ENCODE assay signal across 9 cellular contexts in the genomic region with DNA sequence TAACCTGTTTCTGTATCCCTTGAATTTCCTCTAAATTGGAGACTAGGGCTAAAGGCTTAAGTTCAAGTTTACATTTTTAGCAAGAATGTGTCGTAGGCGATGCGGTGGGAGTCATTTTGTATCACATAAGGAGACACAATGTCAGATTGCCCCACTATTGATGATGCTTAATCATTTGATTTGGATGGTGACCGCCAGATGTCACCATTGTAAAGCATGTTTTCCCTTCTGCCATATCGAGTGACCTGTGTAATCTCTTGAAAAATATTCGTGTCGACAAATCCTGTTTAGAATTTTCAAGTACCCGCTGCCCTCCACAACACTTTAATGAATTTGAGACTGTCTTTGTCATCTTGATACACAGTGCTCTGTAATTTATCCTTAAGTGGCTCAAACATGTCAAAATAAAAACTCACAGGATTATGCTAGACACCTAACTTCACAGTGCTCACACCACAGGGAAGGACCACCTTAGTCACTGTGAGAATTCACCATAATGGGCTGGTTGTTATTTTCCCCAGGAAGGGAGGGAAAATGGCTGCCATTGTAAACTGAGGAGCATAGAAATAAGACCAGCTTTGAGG. TPM values are rescaled to one million over a fixed set of nuclear protein-coding genes. Genes with fewer than 3 reads are reported as not detected.
DNase-seq lines count a peak whose midpoint lies in the region; ATAC-seq and TF ChIP-seq lines count a peak whose summit lies in the region.
"Had no signal": no experiment of that assay in that cellular context is flagged by ENCODE, and none has a peak within 500 bp of the region (broad histone marks: within the 10 kb centered on the region; RNA-seq: fewer than 3 reads in every experiment).

No MANE protein-coding gene starts in this region.

- no peak for TF ChIP-seq EP300 in SK-N-SH (IDR thresholded peaks at IDR 0.05; ENCODE audit: borderline replicate concordance in 1 of 2, low read depth in 1 of 2, low read length in 1 of 2)

- peaks cover 0 to 3% (median 0%) of the 10 kb centered on the region in 3 donors for H3K4me1 Mint-ChIP-seq in CD8-positive, alpha-beta memory T cell

- H4K20me1 ChIP-seq in SK-N-SH (ENCODE audit: insufficient read depth), result no peaks in the 10 kb centered on the region
- H4K20me1 ChIP-seq: BLaER1 treated with 17β-estradiol and CSF1 and Interleukin-3, amounts not matched to agents 10 nM and 100 nM had no signal

- CTCF ChIA-PET in SK-N-SH (lab: Yijun Ruan, JAX), result interaction anchor here (0.6 to 6.3 kb wide), 14 partner anchors 9 to 664 kb away, joined by 3 to 78 read pairs (median 4); no protein-coding TSS in a partner anchor
- CTCF ChIA-PET in CD8-positive, alpha-beta memory T cell (lab: Charles Lee), result no interaction called here

- no peak overlapping the region for H3K4me3 Mint-ChIP-seq in CD8-positive, alpha-beta memory T cell

- POLR2A ChIA-PET in SK-N-SH (lab: Yijun Ruan, JAX), result no interaction called here
- POLR2A ChIA-PET in CD8-positive, alpha-beta memory T cell (lab: Charles Lee), result no interaction called here

- no peak overlapping the region for H3K9ac ChIP-seq in SK-N-SH

- DNase-seq in NCI-H1694 (lab: John Stamatoyannopoulos, UW) (peak; percentile 38), NCI-H1694 treated with DMSO at 0.1 percent for 48 hours (lab: John Stamatoyannopoulos, UW) (no peak), M059J (ENCODE audit: low read depth) (peak; percentile 55), SK-N-SH (peak; percentile 51), head of caudate nucleus (peak in 24 of 42 donors; percentile 6 to 76 (median 23))
- DNase-seq in CD8-positive, alpha-beta memory T cell, result no peak

- no peak overlapping the region for H3K4me2 ChIP-seq in SK-N-SH

- H3K9me2 ChIP-seq in SK-N-SH, result no peaks in the 10 kb centered on the region

- H3F3A ChIP-seq in SK-N-SH (replicated peaks; ENCODE audit: insufficient read depth), result no peaks in the 10 kb centered on the region

- TF ChIP-seq RAD21 in SK-N-SH (IDR thresholded peaks at IDR 0.05; ENCODE audit: low read length), result peak; percentile 83

- no peaks in the 10 kb centered on the region for H3K36me3 Mint-ChIP-seq in CD8-positive, alpha-beta memory T cell

- H3K9me3 ChIP-seq in SK-N-SH, result no peaks in the 10 kb centered on the region
- no peaks in the 10 kb centered on the region for H3K9me3 ChIP-seq in CD8-positive, alpha-beta memory T cell (ENCODE audit: low read length)
- H3K9me3 ChIP-seq: BLaER1 treated with 17β-estradiol and CSF1 and Interleukin-3, amounts not matched to agents 10 nM and 100 nM had no signal

- 5% methylated on average over 8 of the region's 8 CpGs for WGBS in SK-N-SH (ENCODE audit: low lambda C conversion rate)

- no peak for ATAC-seq in HG02798 (IDR thresholded peaks at IDR 0.05; ENCODE audit: poor library complexity, unreplicated experiment)
- ATAC-seq in GM18907 (IDR thresholded peaks at IDR 0.05; ENCODE audit: unreplicated experiment), result no peak

- H3K27me3 ChIP-seq in SK-N-SH (ENCODE audit: insufficient read depth), result peaks cover 3% of the 10 kb centered on the region; the same call in 1 of the 2 replicates
- peaks cover 4% of the 10 kb centered on the region for H3K27me3 ChIP-seq in CD8-positive, alpha-beta memory T cell (ENCODE audit: insufficient read depth, low read length, poor library complexity, severe bottlenecking)
- H3K27me3 ChIP-seq: BLaER1 treated with 17β-estradiol and CSF1 and Interleukin-3, amounts not matched to agents 10 nM and 100 nM had no signal

- H3K4me3 ChIP-seq in SK-N-SH (ENCODE audit: low read depth in 2 of 2, low read length in 1 of 2), result no peak overlapping the region
- H3K4me3 ChIP-seq in CD8-positive, alpha-beta memory T cell (ENCODE audit: low read length), result no peak overlapping the region
- H3K4me3 ChIP-seq: BLaER1 treated with 17β-estradiol and CSF1 and Interleukin-3, amounts not matched to agents 10 nM and 100 nM had no signal

- H3K36me3 ChIP-seq in SK-N-SH (replicated peaks in 1 of 2; ENCODE audit: control insufficient read depth in 1 of 2, insufficient read depth in 2 of 2, low read length in 1 of 2), result no peaks in the 10 kb centered on the region
- H3K36me3 ChIP-seq in CD8-positive, alpha-beta memory T cell (ENCODE audit: insufficient read depth, low read length), result no peaks in the 10 kb centered on the region
- H3K36me3 ChIP-seq: BLaER1 treated with 17β-estradiol and CSF1 and Interleukin-3, amounts not matched to agents 10 nM and 100 nM had no signal

- H3K27ac ChIP-seq in SK-N-SH (ENCODE audit: low read depth in 2 of 2, low read length in 1 of 2), result no peak overlapping the region
- no peak overlapping the region for H3K27ac ChIP-seq in CD8-positive, alpha-beta memory T cell (ENCODE audit: low read depth, low read length)
- H3K27ac ChIP-seq: BLaER1 treated with 17β-estradiol and CSF1 and Interleukin-3, amounts not matched to agents 10 nM and 100 nM had no signal

- no peaks in the 10 kb centered on the region for H3K9me3 Mint-ChIP-seq in CD8-positive, alpha-beta memory T cell

- H3K4me1 ChIP-seq in SK-N-SH (ENCODE audit: control insufficient read depth in 1 of 2, insufficient read depth in 2 of 2, low read depth in 1 of 2, low read length in 1 of 2), result no peaks in the 10 kb centered on the region; a peak in 1 of 4 replicates
- H3K4me1 ChIP-seq in CD8-positive, alpha-beta memory T cell (ENCODE audit: insufficient read depth, low read length), result no peaks in the 10 kb centered on the region

- H3K27me3 Mint-ChIP-seq in CD8-positive, alpha-beta memory T cell, result peaks cover 6 to 53% of the 10 kb centered on the region in 2 donors

- 0 out of 2 replicates have a peak overlapping the region, but pooled peaks have one; percentile 13 for H2AFZ ChIP-seq in SK-N-SH (ENCODE audit: low read depth)

- peak; percentile 57 for TF ChIP-seq CTCF in SK-N-SH (IDR thresholded peaks at IDR 0.05)

- intact Hi-C loops in head of caudate nucleus (cut with DNase I), result loop anchor here (10.0 kb wide), 1 partner anchor 180 kb away; no protein-coding TSS in a partner anchor

- no peaks in the 10 kb centered on the region for H3K79me2 ChIP-seq in SK-N-SH (ENCODE audit: insufficient read depth)

- no peak overlapping the region for H3K27ac Mint-ChIP-seq in CD8-positive, alpha-beta memory T cell

TF ChIP-seq in SK-N-SH, 30 proteins besides CTCF, POLR2A, EP300 and RAD21:
- peak; percentile 72 for TF ChIP-seq SMC3 (IDR thresholded peaks at IDR 0.05; ENCODE audit: low read depth, low read length)
- no peak for TF ChIP-seq FOXJ3 (CRISPR knock-in tag; IDR thresholded peaks at IDR 0.05)

RNA-seq across cellular contexts. Expression of gene SLC46A2, which starts 34.5 kb away (rescaled TPM):
- not detected in 2 replicates for total RNA-seq in M059J (2014; rRNA removed; shearing (Covaris generic))
- polyA plus RNA-seq in SK-N-SH (2012; rRNA removed), result not detected in 2 replicates
- polyA plus RNA-seq in SK-N-SH (2012; cell fraction: cytosol; rRNA removed), result not detected in 2 replicates
- not detected in 2 replicates for polyA plus RNA-seq in SK-N-SH (2012; cell fraction: nucleus; rRNA removed)
- not detected for total RNA-seq in CD8-positive, alpha-beta memory T cell
- polyA plus RNA-seq in CD8-positive, alpha-beta memory T cell, result not detected

Comparison
In these comparisons a context has a peak if more than half of its experiments do, and no peak if none do; other contexts are left out.
1. DNase-seq: peak in NCI-H1694 (single experiment), M059J (single experiment), SK-N-SH (single experiment) and head of caudate nucleus (24 of 42); none in NCI-H1694 treated with DMSO at 0.1 percent for 48 hours (single experiment) and CD8-positive, alpha-beta memory T cell (0 of 5).